In the genomic region with DNA sequence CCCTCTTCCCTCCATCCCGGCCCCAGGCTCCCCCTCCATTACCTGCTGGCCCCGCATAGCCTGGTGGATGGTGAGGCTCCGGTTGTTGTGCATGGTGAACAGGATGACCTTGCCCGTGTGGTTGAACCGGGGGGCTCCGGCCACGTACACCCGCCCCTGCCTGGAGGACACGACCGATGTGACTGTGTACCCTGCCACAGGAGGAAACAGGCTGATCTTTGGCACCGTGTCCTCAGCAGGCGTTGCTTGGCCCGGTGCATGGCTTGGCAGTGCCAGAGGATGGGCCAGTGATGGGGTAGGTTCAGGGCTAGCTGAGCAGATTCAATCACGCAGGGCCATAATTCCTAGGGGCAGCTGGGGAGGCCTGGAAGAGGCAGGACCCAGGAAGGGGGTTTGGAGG, we compare ENCODE assay signal across 24 cellular contexts. TPM values are rescaled to one million over a fixed set of nuclear protein-coding genes. Genes with fewer than 3 reads are reported as not detected.
DNase-seq lines count a peak whose midpoint lies in the region; ATAC-seq and TF ChIP-seq lines count a peak whose summit lies in the region.
"Had no signal": no experiment of that assay in that cellular context is flagged by ENCODE, and none has a peak within 500 bp of the region (broad histone marks: within the 10 kb centered on the region; RNA-seq: fewer than 3 reads in every experiment).

No MANE protein-coding gene starts in this region.

- no peak for TF ChIP-seq CTCF in SK-N-SH (IDR thresholded peaks at IDR 0.05)
- TF ChIP-seq CTCF in chondrocyte (IDR thresholded peaks at IDR 0.05): no peak
- TF ChIP-seq CTCF in thoracic aorta (IDR thresholded peaks at IDR 0.05): no peak

- H3K9ac ChIP-seq in SK-N-SH: no peak overlapping the region

- no peak for TF ChIP-seq EP300 in SK-N-SH (IDR thresholded peaks at IDR 0.05; ENCODE audit: borderline replicate concordance in 1 of 2, low read depth in 1 of 2, low read length in 1 of 2)

- H3K4me3 ChIP-seq in SK-N-SH (ENCODE audit: low read depth in 2 of 2, low read length in 1 of 2) (no peak overlapping the region), thoracic aorta (no peak overlapping the region)
- H3K4me3 ChIP-seq: adrenal gland, ovary, PC-9 had no signal

- H3K4me2 ChIP-seq in SK-N-SH: no peak overlapping the region
- H3K4me2 ChIP-seq: PC-9 had no signal

- H2AFZ ChIP-seq in SK-N-SH (ENCODE audit: low read depth): no peak overlapping the region
- H2AFZ ChIP-seq: PC-9 had no signal

- POLR2A ChIA-PET in SK-N-SH (lab: Yijun Ruan, JAX): no interaction called here

- H3K36me3 ChIP-seq in SK-N-SH (replicated peaks in 1 of 2; ENCODE audit: control insufficient read depth in 1 of 2, insufficient read depth in 2 of 2, low read length in 1 of 2) (no peaks in the 10 kb centered on the region), thoracic aorta (peaks cover 20% of the 10 kb centered on the region)
- H3K36me3 ChIP-seq: adrenal gland, ovary had no signal

- no peak for DNase-seq in SK-N-SH
- DNase-seq in chondrocyte (ENCODE audit: low spot score): no peak
- DNase-seq in left lobe of liver (ENCODE audit: low spot score): peak; percentile 56
- no peak for DNase-seq in thoracic aorta (ENCODE audit: low spot score)
- DNase-seq in stimulated activated naive CD4-positive, alpha-beta T cell (lab: John Stamatoyannopoulos, UW): no peak
- DNase-seq in DMS79 treated with DMSO at 0.1 percent for 48 hours (lab: John Stamatoyannopoulos, UW): no peak
- no peak for DNase-seq in amniotic stem cell (lab: John Stamatoyannopoulos, UW)
- DNase-seq: 8988T; activated CD4-positive, alpha-beta T cell treated with anti-CD3 and anti-CD28 coated beads, Interleukin-2, amount 50 U/mL, for 1 hour; activated CD8-positive, alpha-beta memory T cell treated with anti-CD3 and anti-CD28 coated beads, Interleukin-2, amount 10 ng/mL, durations not matched to agents 7 days and 5 days; activated naive CD4-positive, alpha-beta T cell treated with Interleukin-2 at 50 U/mL for 16 hours; CD8-positive, alpha-beta T cell; Kasumi-1; NCI-H526; NK-92 treated with Interleukin-12 subunit alpha and Interleukin-12 subunit beta, amount 100 ng/mL, for 24 hours; ovary; SIG-M5; T1000 had no signal

- H3K9me3 ChIP-seq in SK-N-SH: no peaks in the 10 kb centered on the region
- no peaks in the 10 kb centered on the region for H3K9me3 ChIP-seq in thoracic aorta
- H3K9me3 ChIP-seq: adrenal gland, ovary had no signal

- CTCF ChIA-PET in SK-N-SH (lab: Yijun Ruan, JAX): interaction anchor here (1.2 to 2.1 kb wide), 3 partner anchors 8 to 216 kb away, joined by 3 to 7 read pairs (median 4); no protein-coding TSS in a partner anchor

- no peaks in the 10 kb centered on the region for H4K20me1 ChIP-seq in SK-N-SH (ENCODE audit: insufficient read depth)

- H3K27me3 ChIP-seq in SK-N-SH (ENCODE audit: insufficient read depth): no peaks in the 10 kb centered on the region
- no peaks in the 10 kb centered on the region for H3K27me3 ChIP-seq in thoracic aorta (replicated peaks; ENCODE audit: insufficient read depth)
- H3K27me3 ChIP-seq: adrenal gland, ovary had no signal

- peaks cover 60% of the 10 kb centered on the region for H3K36me3 Mint-ChIP-seq in chondrocyte (ENCODE audit: low read depth)
- H3K36me3 Mint-ChIP-seq: activated CD8-positive, alpha-beta memory T cell treated with anti-CD3 and anti-CD28 coated beads, Interleukin-2, amount 10 ng/mL, durations not matched to agents 7 days and 5 days; CD8-positive, alpha-beta T cell; natural killer cell treated with Interleukin-12 subunit alpha and Interleukin-12 subunit beta and Interleukin-15 and Interleukin-18, amount 100 ng/mL, for 72 hours had no signal

- H3F3A ChIP-seq in SK-N-SH (replicated peaks; ENCODE audit: insufficient read depth): no peaks in the 10 kb centered on the region

- no peaks in the 10 kb centered on the region for H3K27me3 Mint-ChIP-seq in chondrocyte (ENCODE audit: low read depth)
- H3K27me3 Mint-ChIP-seq: stimulated activated naive CD8-positive, alpha-beta T cell treated with anti-CD3 and anti-CD28 coated beads, Interleukin-15, Interleukin-2, amounts not matched to agents 100 ng/mL and 50 ng/mL, for 24 hours had no signal

- no peaks in the 10 kb centered on the region for H3K9me3 Mint-ChIP-seq in chondrocyte (ENCODE audit: low read depth)
- H3K9me3 Mint-ChIP-seq: CD8-positive, alpha-beta T cell; natural killer cell treated with Interleukin-12 subunit alpha and Interleukin-12 subunit beta and Interleukin-15 and Interleukin-18, amount 100 ng/mL, for 72 hours; stimulated activated naive CD8-positive, alpha-beta T cell treated with anti-CD3 and anti-CD28 coated beads, Interleukin-15, Interleukin-2, amounts not matched to agents 100 ng/mL and 50 ng/mL, for 24 hours had no signal

- 91% methylated on average over 14 of the region's 14 CpGs for WGBS in SK-N-SH (ENCODE audit: low lambda C conversion rate)

- no peak for TF ChIP-seq RAD21 in SK-N-SH (IDR thresholded peaks at IDR 0.05; ENCODE audit: low read length)

- H3K4me1 ChIP-seq in SK-N-SH (ENCODE audit: control insufficient read depth in 1 of 2, insufficient read depth in 2 of 2, low read depth in 1 of 2, low read length in 1 of 2) (peaks cover 14% of the 10 kb centered on the region in 2 experiments; a peak in 3 of 4 replicates), thoracic aorta (ENCODE audit: control insufficient read depth in 1 of 2, low read depth in 2 of 2) (peaks cover 52 to 82% of the 10 kb centered on the region in 2 donors)

- no peak overlapping the region for H3K27ac ChIP-seq in SK-N-SH (ENCODE audit: low read depth in 2 of 2, low read length in 1 of 2)
- H3K27ac ChIP-seq in thoracic aorta: peak overlapping the region; percentile 96 to 99
- H3K27ac ChIP-seq: HL-60, ovary, PC-9 had no signal

- no peak overlapping the region for H3K4me3 Mint-ChIP-seq in chondrocyte (ENCODE audit: unreplicated experiment)
- H3K4me3 Mint-ChIP-seq: activated CD8-positive, alpha-beta memory T cell treated with anti-CD3 and anti-CD28 coated beads, Interleukin-2, amount 10 ng/mL, durations not matched to agents 7 days and 5 days; CD8-positive, alpha-beta T cell; natural killer cell treated with Interleukin-12 subunit alpha and Interleukin-12 subunit beta and Interleukin-15 and Interleukin-18, amount 100 ng/mL, for 72 hours; stimulated activated naive CD8-positive, alpha-beta T cell treated with anti-CD3 and anti-CD28 coated beads, Interleukin-15, Interleukin-2, amounts not matched to agents 100 ng/mL and 50 ng/mL, for 24 hours had no signal

- H3K27ac Mint-ChIP-seq in chondrocyte (ENCODE audit: unreplicated experiment): peak overlapping the region; percentile 94
- H3K27ac Mint-ChIP-seq: activated CD8-positive, alpha-beta memory T cell treated with anti-CD3 and anti-CD28 coated beads, Interleukin-2, amount 10 ng/mL, durations not matched to agents 7 days and 5 days; CD8-positive, alpha-beta T cell; natural killer cell treated with Interleukin-12 subunit alpha and Interleukin-12 subunit beta and Interleukin-15 and Interleukin-18, amount 100 ng/mL, for 72 hours; stimulated activated naive CD8-positive, alpha-beta T cell treated with anti-CD3 and anti-CD28 coated beads, Interleukin-15, Interleukin-2, amounts not matched to agents 100 ng/mL and 50 ng/mL, for 24 hours had no signal

- H3K4me1 Mint-ChIP-seq in chondrocyte (ENCODE audit: low read depth): peaks cover 84% of the 10 kb centered on the region

- peak; percentile 11; the same call in 2 of the 3 replicates for ATAC-seq in SK-N-SH treated with all-trans-retinoic acid at 6 μM for 48 hours
- peak; percentile 85 for ATAC-seq in left lobe of liver
- no peak for ATAC-seq in thoracic aorta (ENCODE audit: insufficient number of reproducible peaks, low FRiP score, low read depth)
- ATAC-seq: activated CD8-positive, alpha-beta memory T cell treated with anti-CD3 and anti-CD28 coated beads, Interleukin-2, amount 10 ng/mL, durations not matched to agents 7 days and 5 days; CD8-positive, alpha-beta T cell had no signal

- no peaks in the 10 kb centered on the region for H3K9me2 ChIP-seq in SK-N-SH

- H3K79me2 ChIP-seq in SK-N-SH (ENCODE audit: insufficient read depth): no peaks in the 10 kb centered on the region

TF ChIP-seq in SK-N-SH treated with all-trans-retinoic acid at 6 μM for 48 hours, 23 proteins besides CTCF, POLR2A, EP300 and RAD21:
- no peak for TF ChIP-seq ZFP3 (CRISPR knock-in tag; IDR thresholded peaks at IDR 0.05)
- no peak for TF ChIP-seq ZFP30 (CRISPR knock-in tag; IDR thresholded peaks at IDR 0.05)

TF ChIP-seq in SK-N-SH, 30 proteins besides CTCF, POLR2A, EP300 and RAD21 (continues in another document):
- TF ChIP-seq FOXJ3 (CRISPR knock-in tag; IDR thresholded peaks at IDR 0.05) (no peak), TEAD4 (IDR thresholded peaks at IDR 0.05; ENCODE audit: borderline replicate concordance, insufficient read depth) (no peak), RFX5 (IDR thresholded peaks at IDR 0.05; ENCODE audit: low read length) (no peak), TAF1 (IDR thresholded peaks at IDR 0.05; ENCODE audit: borderline replicate concordance, low read depth, low read length) (no peak), MEF2A (IDR thresholded peaks at IDR 0.05; ENCODE audit: borderline replicate concordance, low read depth) (no peak), EZH2phosphoT487 (IDR thresholded peaks at IDR 0.05; ENCODE audit: borderline replicate concordance, low read depth) (no peak), JUND (IDR thresholded peaks at IDR 0.05) (no peak), SIN3A (IDR thresholded peaks at IDR 0.05; ENCODE audit: borderline replicate concordance, low read depth, low read length) (no peak), POLR2AphosphoS5 (IDR thresholded peaks at IDR 0.05; ENCODE audit: low read depth, low read length) (no peak), GATA2 (CRISPR knock-in tag; IDR thresholded peaks at IDR 0.05) (no peak), YY1 (IDR thresholded peaks at IDR 0.05; ENCODE audit: low read depth) (no peak), ELF1 (IDR thresholded peaks at IDR 0.05) (no peak)
- TF ChIP-seq, protein P1, sequence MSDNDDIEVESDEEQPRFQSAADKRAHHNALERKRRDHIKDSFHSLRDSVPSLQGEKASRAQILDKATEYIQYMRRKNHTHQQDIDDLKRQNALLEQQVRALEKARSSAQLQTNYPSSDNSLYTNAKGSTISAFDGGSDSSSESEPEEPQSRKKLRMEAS (IDR thresholded peaks at IDR 0.05; ENCODE audit: low read depth): no peak
- TF ChIP-seq, protein P2, sequence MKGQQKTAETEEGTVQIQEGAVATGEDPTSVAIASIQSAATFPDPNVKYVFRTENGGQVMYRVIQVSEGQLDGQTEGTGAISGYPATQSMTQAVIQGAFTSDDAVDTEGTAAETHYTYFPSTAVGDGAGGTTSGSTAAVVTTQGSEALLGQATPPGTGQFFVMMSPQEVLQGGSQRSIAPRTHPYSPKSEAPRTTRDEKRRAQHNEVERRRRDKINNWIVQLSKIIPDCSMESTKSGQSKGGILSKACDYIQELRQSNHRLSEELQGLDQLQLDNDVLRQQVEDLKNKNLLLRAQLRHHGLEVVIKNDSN (IDR thresholded peaks at IDR 0.05; ENCODE audit: borderline replicate concordance, low read depth): no peak

RNA-seq across cellular contexts. Expression of a gene that starts 58.1 kb away (rescaled TPM):
- 14.0 and 22.2 TPM in 2 replicates for polyA plus RNA-seq in SK-N-SH (2012; rRNA removed)
- 10.7 and 15.3 TPM in 2 replicates for polyA plus RNA-seq in SK-N-SH (2012; cell fraction: cytosol; rRNA removed)
- polyA plus RNA-seq in SK-N-SH (2012; cell fraction: nucleus; rRNA removed): 9.5 and 18.5 TPM in 2 replicates
- total RNA-seq in chondrocyte (46.0 to 52.7 TPM (median 49.1 TPM) in 3 replicates), left lobe of liver (21.5 TPM), thoracic aorta (10 to 100 TPM; 31.1 to 56.2 TPM)

Comparison
In these comparisons a context has a peak if more than half of its experiments do, and no peak if none do; other contexts are left out.
1. H3K27ac ChIP-seq: peak in thoracic aorta (2 of 2); none in SK-N-SH (0 of 2).